Comparison of ENCODE assay signal across 1 cellular context in genomic region chr20:41316009-41316408, GRCh38.
TF ChIP-seq lines count a peak whose summit lies in the region.

No MANE protein-coding gene starts in this region.

TF ChIP-seq in GM12878, 131 proteins besides CTCF, POLR2A, EP300 and RAD21:
- TF ChIP-seq SREBF1 (IDR thresholded peaks at IDR 0.05; ENCODE audit: low read length) (no peak), POLR2AphosphoS5 (IDR thresholded peaks at IDR 0.05; ENCODE audit: low read length) (no peak), USF2 (IDR thresholded peaks at IDR 0.05; ENCODE audit: borderline replicate concordance, low read depth, low read length) (no peak), ZNF207 (IDR thresholded peaks at IDR 0.05; ENCODE audit: borderline replicate concordance) (no peak), HDAC2 (IDR thresholded peaks at IDR 0.05) (no peak), ZBTB40 (IDR thresholded peaks at IDR 0.05; ENCODE audit: borderline replicate concordance) (no peak), ZNF622 (IDR thresholded peaks at IDR 0.05) (no peak), NR2C2 (IDR thresholded peaks at IDR 0.05; ENCODE audit: borderline replicate concordance, control insufficient read depth, insufficient read length, low read depth) (no peak), GABPA (IDR thresholded peaks at IDR 0.05; ENCODE audit: low read depth) (no peak), HDAC6 (IDR thresholded peaks at IDR 0.05; ENCODE audit: unreplicated experiment) (no peak), EZH2 (IDR thresholded peaks at IDR 0.05; ENCODE audit: borderline replicate concordance, control insufficient read depth, low read depth, low read length) (no peak), NR2C1 (IDR thresholded peaks at IDR 0.05) (no peak)
- TF ChIP-seq, protein P1, sequence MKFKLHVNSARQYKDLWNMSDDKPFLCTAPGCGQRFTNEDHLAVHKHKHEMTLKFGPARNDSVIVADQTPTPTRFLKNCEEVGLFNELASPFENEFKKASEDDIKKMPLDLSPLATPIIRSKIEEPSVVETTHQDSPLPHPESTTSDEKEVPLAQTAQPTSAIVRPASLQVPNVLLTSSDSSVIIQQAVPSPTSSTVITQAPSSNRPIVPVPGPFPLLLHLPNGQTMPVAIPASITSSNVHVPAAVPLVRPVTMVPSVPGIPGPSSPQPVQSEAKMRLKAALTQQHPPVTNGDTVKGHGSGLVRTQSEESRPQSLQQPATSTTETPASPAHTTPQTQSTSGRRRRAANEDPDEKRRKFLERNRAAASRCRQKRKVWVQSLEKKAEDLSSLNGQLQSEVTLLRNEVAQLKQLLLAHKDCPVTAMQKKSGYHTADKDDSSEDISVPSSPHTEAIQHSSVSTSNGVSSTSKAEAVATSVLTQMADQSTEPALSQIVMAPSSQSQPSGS (IDR thresholded peaks at IDR 0.05; ENCODE audit: low read length), result no peak
